ENCODE assay signal across 11 cellular contexts in genomic region chr3:35760147-35760546, GRCh38.
"Had no signal": no experiment of that assay in that cellular context is flagged by ENCODE, and none has a peak within 500 bp of the region (broad histone marks: within the 10 kb centered on the region; RNA-seq: fewer than 3 reads in every experiment).

No MANE protein-coding gene starts in this region.

- H3K4me1 ChIP-seq: left ventricle myocardium inferior, tibial nerve had no signal

- H3K9me3 Mint-ChIP-seq: activated naive CD4-positive, alpha-beta T cell treated with anti-CD3 and anti-CD28 coated beads, Interleukin-2, amount 50 U/mL, for 72 hours; stimulated activated memory B cell treated with anti-CD40 and anti-IgM and Interleukin-4, amounts not matched to agents 10 μg/mL and 1 μg/mL and 100 μg/mL, for 72 hours had no signal

- H3K9me3 ChIP-seq: gastrocnemius medialis, left ventricle myocardium inferior, tibial nerve had no signal

- H3K27ac ChIP-seq: left ventricle myocardium inferior, tibial nerve had no signal

- H3K27me3 ChIP-seq: gastrocnemius medialis, tibial nerve had no signal

- H3K36me3 ChIP-seq: gastrocnemius medialis, left ventricle myocardium inferior, tibial nerve had no signal

- H3K4me1 Mint-ChIP-seq: naive thymus-derived CD4-positive, alpha-beta T cell; stimulated activated memory B cell treated with anti-CD40 and anti-IgM and Interleukin-4, amounts not matched to agents 10 μg/mL and 1 μg/mL and 100 μg/mL, for 72 hours had no signal

- H3K27me3 Mint-ChIP-seq: stimulated activated memory B cell treated with anti-CD40 and anti-IgM and Interleukin-4, amounts not matched to agents 10 μg/mL and 1 μg/mL and 100 μg/mL, for 72 hours had no signal

- H3K4me3 ChIP-seq: gastrocnemius medialis, left ventricle myocardium inferior, tibial nerve had no signal

- H3K4me3 Mint-ChIP-seq: naive thymus-derived CD4-positive, alpha-beta T cell; stimulated activated memory B cell treated with anti-CD40 and anti-IgM and Interleukin-4, amounts not matched to agents 10 μg/mL and 1 μg/mL and 100 μg/mL, for 72 hours had no signal

- H3K27ac Mint-ChIP-seq: activated naive CD4-positive, alpha-beta T cell treated with anti-CD3 and anti-CD28 coated beads, Interleukin-2, amount 50 U/mL, for 72 hours; naive thymus-derived CD4-positive, alpha-beta T cell; stimulated activated memory B cell treated with anti-CD40 and anti-IgM and Interleukin-4, amounts not matched to agents 10 μg/mL and 1 μg/mL and 100 μg/mL, for 72 hours had no signal

- DNase-seq: activated CD4-positive, alpha-beta T cell treated with anti-CD3 and anti-CD28 coated beads, Interleukin-2, amount 50 U/mL, for 4 hours; activated effector memory CD4-positive, alpha-beta T cell treated with Interleukin-2 at 50 U/mL for 16 hours; activated T-cell treated with anti-CD3 and anti-CD28 coated beads, Interleukin-2, amount 50 U/mL, for 1 hour; effector CD4-positive, alpha-beta T cell; gastrocnemius medialis; left ventricle myocardium inferior; naive thymus-derived CD4-positive, alpha-beta T cell; T-helper 2 cell had no signal

- H3K36me3 Mint-ChIP-seq: activated naive CD4-positive, alpha-beta T cell treated with anti-CD3 and anti-CD28 coated beads, Interleukin-2, amount 50 U/mL, for 72 hours; naive thymus-derived CD4-positive, alpha-beta T cell; stimulated activated memory B cell treated with anti-CD40 and anti-IgM and Interleukin-4, amounts not matched to agents 10 μg/mL and 1 μg/mL and 100 μg/mL, for 72 hours had no signal
